ENCODE assay signal across 1 cellular context in genomic region chr7:106187613-106188350, GRCh38.
TF ChIP-seq lines count a peak whose summit lies in the region.

No MANE protein-coding gene starts in this region.

TF ChIP-seq in GM12878, 131 proteins besides CTCF, POLR2A, EP300 and RAD21:
- TF ChIP-seq JUNB (IDR thresholded peaks at IDR 0.05) (no peak), IKZF2 (IDR thresholded peaks at IDR 0.05) (peak; percentile 41 to 49; a peak in 2 of 4 replicates), ATF7 (IDR thresholded peaks at IDR 0.05; ENCODE audit: low read depth) (0 out of 2 replicates have a peak, but pooled peaks have one; percentile 10), MTA2 (IDR thresholded peaks at IDR 0.05; ENCODE audit: low read depth) (peak; percentile 61; the same call in 1 of the 2 replicates), MEF2B (IDR thresholded peaks at IDR 0.05; ENCODE audit: partially characterized antibody, poor library complexity, severe bottlenecking) (peak; percentile 61), CBFB (IDR thresholded peaks at IDR 0.05; ENCODE audit: low read depth) (no peak)
